In the genomic region with DNA sequence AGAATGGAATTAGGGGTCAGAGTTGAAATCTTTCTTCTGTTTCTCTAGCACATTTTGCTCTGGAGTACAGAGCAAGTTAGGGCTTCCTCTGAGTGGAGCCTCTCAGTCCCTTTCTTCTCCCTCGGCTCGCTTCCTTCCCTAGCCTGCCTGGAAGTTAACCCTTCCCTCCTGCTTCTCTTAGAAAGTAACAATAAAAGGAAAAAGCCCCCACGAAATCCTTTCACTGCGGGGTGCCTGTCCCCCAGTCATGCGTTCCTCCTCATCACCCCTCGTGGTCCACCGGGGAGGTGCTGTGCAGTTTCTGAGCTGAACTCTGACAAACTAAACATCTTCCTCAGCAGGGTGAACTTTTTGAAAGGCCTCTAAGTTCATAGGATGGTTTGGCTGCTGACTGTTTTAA, we compare ENCODE assay signal across 9 cellular contexts. TPM values are rescaled to one million over a fixed set of nuclear protein-coding genes. Genes with fewer than 3 reads are reported as not detected.
DNase-seq lines count a peak whose midpoint lies in the region; ATAC-seq, FAIRE-seq and TF ChIP-seq lines count a peak whose summit lies in the region.
"Had no signal": no experiment of that assay in that cellular context is flagged by ENCODE, and none has a peak within 500 bp of the region (broad histone marks: within the 10 kb centered on the region; RNA-seq: fewer than 3 reads in every experiment).

No MANE protein-coding gene starts in this region.

- H3K4me3 Mint-ChIP-seq in natural killer cell: peak overlapping the region; percentile 83

- intact Hi-C loops in IMR-90 (cut with micrococcal nuclease): no loop called here
- intact Hi-C loops in natural killer cell (cut with micrococcal nuclease): no loop called here

- H3K4me2 ChIP-seq in IMR-90 (ENCODE audit: low read depth, low read length): peak overlapping the region; percentile 8; the same call in 1 of the 2 replicates

- dilution Hi-C loops in IMR-90 (cut with HindIII; ENCODE audit: low sequenced_read_pairs, unreplicated experiment): no loop called here

- no peak for TF ChIP-seq RAD21 in IMR-90 (IDR thresholded peaks at IDR 0.05; ENCODE audit: low read length)

- TF ChIP-seq CTCF in IMR-90 (conservative IDR thresholded peaks at IDR 0.05; ENCODE audit: low read depth, low read length) (no peak), bronchial epithelial cell (IDR thresholded peaks at IDR 0.05; ENCODE audit: insufficient read depth, low read length, severe bottlenecking) (no peak), natural killer cell (IDR thresholded peaks at IDR 0.05) (no peak)

- H2AK5ac ChIP-seq in IMR-90 (ENCODE audit: low read depth, low read length): no peak overlapping the region

- no peak overlapping the region for H3K56ac ChIP-seq in IMR-90 (ENCODE audit: extremely low read depth, insufficient read depth, low read length)

- H2AK9ac ChIP-seq in IMR-90 (replicated peaks; ENCODE audit: low read depth, low read length, poor library complexity): no peak overlapping the region

- H3K9ac ChIP-seq in IMR-90 (ENCODE audit: low read depth, low read length): no peak overlapping the region; the same call in 1 of the 2 replicates

- H3K4ac ChIP-seq in IMR-90 (ENCODE audit: low read depth, low read length): no peak overlapping the region

- no peak overlapping the region for H3K23ac ChIP-seq in IMR-90 (ENCODE audit: low read depth, low read length)

- H4K91ac ChIP-seq in IMR-90 (ENCODE audit: insufficient read depth, low read depth, low read length): no peak overlapping the region

- in situ Hi-C loops in IMR-90 (cut with MboI; ENCODE audit: low sequenced_read_pairs): no loop called here

- H2AFZ ChIP-seq in ACC112 (ENCODE audit: low read length, unreplicated experiment) (peak overlapping the region; percentile 34), IMR-90 (replicated peaks; ENCODE audit: low read length, poor library complexity) (no peak overlapping the region)

- peaks cover 16% of the 10 kb centered on the region for H3K79me2 ChIP-seq in ACC112 (ENCODE audit: control insufficient read depth, insufficient read depth, low read length, unreplicated experiment)

- no peak overlapping the region for H3K18ac ChIP-seq in IMR-90 (ENCODE audit: low read depth, low read length)

- H3K27ac ChIP-seq in ACC112 (ENCODE audit: low read depth, low read length) (no peak overlapping the region), IMR-90 (ENCODE audit: insufficient read depth, low read length) (no peak overlapping the region)

- H3K4me3 ChIP-seq in ACC112 (ENCODE audit: low read depth, low read length): peak overlapping the region; percentile 80
- no peak overlapping the region for H3K4me3 ChIP-seq in IMR-90 (ENCODE audit: insufficient read depth, low read depth, low read length)
- peak overlapping the region; percentile 65 for H3K4me3 ChIP-seq in bronchial epithelial cell (ENCODE audit: low read depth, low read length)

- H2BK15ac ChIP-seq in IMR-90 (ENCODE audit: low read depth, low read length): no peak overlapping the region

- no peaks in the 10 kb centered on the region for H3K9me1 ChIP-seq in IMR-90 (ENCODE audit: insufficient read depth, low read length)

- DNase-seq in IMR-90 (no peak), bronchial epithelial cell (ENCODE audit: low read depth) (no peak), natural killer cell (no peak), NCI-H1417 treated with DMSO at 0.1 percent for 48 hours (lab: John Stamatoyannopoulos, UW) (no peak), dermis blood vessel endothelial cell (no peak), EL (no peak), NCI-H1048 (lab: John Stamatoyannopoulos, UW) (no peak)
- DNase-seq: NCI-H2029 had no signal

- no peak overlapping the region for H2BK120ac ChIP-seq in IMR-90 (ENCODE audit: low read depth, low read length)

- no TSS peak for BruUV-seq in IMR-90 (replicated peaks; lab: Mats Ljungman, UMichigan)

- no peak overlapping the region for H3K27ac Mint-ChIP-seq in natural killer cell

- H2BK20ac ChIP-seq in IMR-90 (ENCODE audit: low read depth, low read length): no peak overlapping the region

- H3K14ac ChIP-seq in IMR-90 (replicated peaks; ENCODE audit: low read depth, low read length): no peak overlapping the region

- H3K9me3 ChIP-seq in IMR-90 (ENCODE audit: control insufficient read depth, insufficient read depth, low read length): no peaks in the 10 kb centered on the region

- H3K27me3 Mint-ChIP-seq in natural killer cell (ENCODE audit: low read depth in 2 of 2): peaks cover 39 to 62% of the 10 kb centered on the region in 2 donors

- no peak for FAIRE-seq in bronchial epithelial cell (lab: Jason Lieb, UNC)

- H3K27me3 ChIP-seq in ACC112 (ENCODE audit: insufficient read depth, low read length): no peaks in the 10 kb centered on the region
- H3K27me3 ChIP-seq in IMR-90 (ENCODE audit: control insufficient read depth, insufficient read depth, low read length): peaks cover 29% of the 10 kb centered on the region
- H3K27me3 ChIP-seq in bronchial epithelial cell (ENCODE audit: control insufficient read depth, insufficient read depth, low read length): peaks cover 1% of the 10 kb centered on the region

- peaks cover 25 to 46% of the 10 kb centered on the region in 2 donors for H3K4me1 Mint-ChIP-seq in natural killer cell

- H3K36me3 ChIP-seq in ACC112 (ENCODE audit: insufficient read depth, low read length) (no peaks in the 10 kb centered on the region), IMR-90 (ENCODE audit: control insufficient read depth, insufficient read depth, low read length) (no peaks in the 10 kb centered on the region), bronchial epithelial cell (ENCODE audit: control insufficient read depth, insufficient read depth, low read length) (no peaks in the 10 kb centered on the region)

- H3K9me3 Mint-ChIP-seq in natural killer cell: no peaks in the 10 kb centered on the region

- no peak for TF ChIP-seq POLR2A in IMR-90 (IDR thresholded peaks at IDR 0.05; ENCODE audit: low read depth, low read length)

- H4K8ac ChIP-seq in IMR-90 (ENCODE audit: low read depth in 2 of 2, low read length in 2 of 2): no peak overlapping the region

- H3K4me1 ChIP-seq in ACC112 (ENCODE audit: control insufficient read depth, insufficient read depth, low read length, unreplicated experiment) (peaks cover 25% of the 10 kb centered on the region), IMR-90 (ENCODE audit: control insufficient read depth, insufficient read depth, low read length) (peaks cover 4% of the 10 kb centered on the region; the same call in 1 of the 2 replicates)

- H4K20me1 ChIP-seq in IMR-90 (ENCODE audit: insufficient read depth, low read length): no peaks in the 10 kb centered on the region

- WGBS in IMR-90 (ENCODE audit: extremely low coverage in 2 of 2, insufficient read length in 1 of 2), 2 experiments: no CpG with 5 or more reads among the region's 7 CpGs

- H3K79me1 ChIP-seq in IMR-90 (ENCODE audit: low read depth in 1 of 2, low read length in 2 of 2): no peaks in the 10 kb centered on the region

- POLR2A ChIA-PET in IMR-90 (lab: Charles Lee; ENCODE audit: unreplicated experiment): interaction anchor here (0.6 kb wide), 1 partner anchor 118 kb away, joined by 4 read pairs; no protein-coding TSS in a partner anchor

- H4K5ac ChIP-seq in IMR-90 (ENCODE audit: low read depth, low read length): no peak overlapping the region; the same call in 1 of the 2 replicates

- CTCF ChIA-PET in IMR-90 (lab: Yijun Ruan, JAX): no interaction called here

- H3K36me3 Mint-ChIP-seq in natural killer cell: no peaks in the 10 kb centered on the region

- H2BK5ac ChIP-seq in IMR-90 (ENCODE audit: low read depth, low read length, poor library complexity, severe bottlenecking): no peak overlapping the region

- ATAC-seq in IMR-90 (ENCODE audit: low read depth) (no peak), natural killer cell (no peak)

TF ChIP-seq in IMR-90, 13 proteins besides CTCF, POLR2A, EP300 and RAD21:
- TF ChIP-seq CEBPB (IDR thresholded peaks at IDR 0.05; ENCODE audit: low read depth, low read length) (no peak), ELK1 (IDR thresholded peaks at IDR 0.05; ENCODE audit: borderline replicate concordance, low read depth, low read length) (no peak), RFX5 (IDR thresholded peaks at IDR 0.05; ENCODE audit: low read depth, low read length) (no peak), SMC3 (IDR thresholded peaks at IDR 0.05; ENCODE audit: low read depth, low read length) (no peak), RCOR1 (IDR thresholded peaks at IDR 0.05; ENCODE audit: insufficient replicate concordance, low read length) (no peak), FOS (IDR thresholded peaks at IDR 0.05; ENCODE audit: low read depth, low read length) (no peak), NFE2L2 (IDR thresholded peaks at IDR 0.05; ENCODE audit: low read depth, low read length) (no peak), USF2 (IDR thresholded peaks at IDR 0.05; ENCODE audit: low read depth, low read length) (no peak)

RNA-seq across cellular contexts. Expression of gene IGFBP2, which starts 2.0 kb away (rescaled TPM):
- total RNA-seq in IMR-90 (2012; rRNA removed) (33.5 and 36.7 TPM in 2 replicates), bronchial epithelial cell (41.1 and 329 TPM in 2 replicates), natural killer cell (under 1 TPM in 1 of 3 donors, not detected in 2; 0.21 TPM), dermis blood vessel endothelial cell (159 and 263 TPM in 2 replicates)
- polyA plus RNA-seq in IMR-90 (2012; rRNA removed): 236 and 257 TPM in 2 replicates
- polyA plus RNA-seq in IMR-90 (2012; cell fraction: cytosol; rRNA removed): 205 and 355 TPM in 2 replicates
- 73.3 and 119 TPM in 2 replicates for polyA plus RNA-seq in IMR-90 (2012; cell fraction: nucleus; rRNA removed; ENCODE audit: low replicate concordance)

Comparison
In these comparisons a context has a peak if more than half of its experiments do, and no peak if none do; other contexts are left out.
1. RNA of gene IGFBP2, which starts 2.0 kb away (total RNA-seq): 159 to 263 TPM in dermis blood vessel endothelial cell, 41.1 to 329 TPM in bronchial epithelial cell and 33.5 to 36.7 TPM in IMR-90; 0.21 TPM in natural killer cell; every median in the first group is over 10 times any median in the second.